Comparison of ENCODE assay signal across 13 cellular contexts in the genomic region with DNA sequence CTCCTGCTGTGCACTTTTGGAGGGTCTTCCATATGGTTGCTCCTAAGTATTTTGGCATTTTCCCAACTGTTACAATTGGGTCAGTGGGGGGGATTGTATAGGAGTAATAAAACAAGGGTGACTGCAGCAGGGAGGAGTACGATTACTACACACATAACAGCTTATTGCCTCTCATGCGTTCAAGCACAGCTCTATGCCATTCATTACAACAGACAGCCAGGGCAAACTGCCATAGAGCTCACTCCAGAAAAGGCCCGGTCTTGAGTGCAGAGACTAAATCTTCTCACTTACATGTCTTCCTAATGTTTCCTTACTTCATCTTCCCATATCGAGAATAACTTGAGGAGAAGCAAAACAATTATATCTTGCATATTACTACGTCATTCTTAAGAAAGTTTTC. TPM values are rescaled to one million over a fixed set of nuclear protein-coding genes. Genes with fewer than 3 reads are reported as not detected.
DNase-seq lines count a peak whose midpoint lies in the region; ATAC-seq, FAIRE-seq and TF ChIP-seq lines count a peak whose summit lies in the region.
"Had no signal": no experiment of that assay in that cellular context is flagged by ENCODE, and none has a peak within 500 bp of the region (broad histone marks: within the 10 kb centered on the region; RNA-seq: fewer than 3 reads in every experiment).

No MANE protein-coding gene starts in this region.

- H3K27me3 Mint-ChIP-seq in activated B cell treated with CpG ODN at 0.5 μM for 24 hours = peaks cover 7% of the 10 kb centered on the region

- TF ChIP-seq CTCF in A549 (IDR thresholded peaks at IDR 0.05) (no peak), activated B cell treated with CpG ODN at 0.5 μM for 24 hours (IDR thresholded peaks at IDR 0.05) (no peak)

- no peak for TF ChIP-seq EP300 in A549 (IDR thresholded peaks at IDR 0.05)

- H3K27ac Mint-ChIP-seq in activated B cell treated with CpG ODN at 0.5 μM for 24 hours = no peak overlapping the region

- POLR2A ChIA-PET in A549 (lab: Yijun Ruan, JAX) = no interaction called here
- POLR2A ChIA-PET in activated B cell treated with CpG ODN at 0.5 μM for 24 hours (lab: Charles Lee) = no interaction called here

- in situ Hi-C loops in G401 (cut with HindIII; ENCODE audit: low sequenced_read_pairs) = no loop called here

- H3K4me1 ChIP-seq in A549 = peaks cover 23% of the 10 kb centered on the region

- FAIRE-seq in A549 (lab: Jason Lieb, UNC) (no peak), GM19239 (lab: Jason Lieb, UNC) (no peak)

- no peaks in the 10 kb centered on the region for H3K9me3 ChIP-seq in A549
- H3K9me3 ChIP-seq: HAP-1 had no signal

- H3K4me2 ChIP-seq in A549 = peak overlapping the region; percentile 75

- no peak for TF ChIP-seq RAD21 in A549 (conservative IDR thresholded peaks at IDR 0.05 in 1 of 2, IDR thresholded peaks at IDR 0.05 in 1 of 2)

- no peak overlapping the region for H3K27ac ChIP-seq in A549

- WGBS in A549 (ENCODE audit: missing lambda C conversion rate) = 70% methylated on average over 5 of the region's 5 CpGs

- H3K4me3 ChIP-seq in A549 = no peak overlapping the region

- intact Hi-C loops in activated B cell treated with CpG ODN at 0.5 μM for 24 hours (cut with micrococcal nuclease) = loop anchor here (2.0 kb wide), 1 partner anchor 47 kb away; no protein-coding TSS in a partner anchor

- H3K9me3 Mint-ChIP-seq in activated B cell treated with CpG ODN at 0.5 μM for 24 hours = peaks cover 2% of the 10 kb centered on the region

- peaks cover 38% of the 10 kb centered on the region for H3K4me1 Mint-ChIP-seq in activated B cell treated with CpG ODN at 0.5 μM for 24 hours

- TF ChIP-seq POLR2A in A549 (IDR thresholded peaks at IDR 0.05; ENCODE audit: low read length) = no peak

- ATAC-seq in A549 (no peak), activated B cell treated with CpG ODN at 0.5 μM for 24 hours (ENCODE audit: low read depth) (no peak), left lobe of liver (no peak), HG03521 (IDR thresholded peaks at IDR 0.05; ENCODE audit: unreplicated experiment) (no peak), HG03280 (IDR thresholded peaks at IDR 0.05; ENCODE audit: unreplicated experiment) (no peak)

- peaks cover 14% of the 10 kb centered on the region for H3K36me3 Mint-ChIP-seq in activated B cell treated with CpG ODN at 0.5 μM for 24 hours (ENCODE audit: low read depth)

- H3K4me3 Mint-ChIP-seq in activated B cell treated with CpG ODN at 0.5 μM for 24 hours = peak overlapping the region; percentile 46

- CTCF ChIA-PET in A549 (lab: Yijun Ruan, JAX) = interaction anchor here (1.0 to 1.7 kb wide), 3 partner anchors 13 to 523 kb away, joined by 3 to 10 read pairs (median 9); no protein-coding TSS in a partner anchor
- CTCF ChIA-PET in activated B cell treated with CpG ODN at 0.5 μM for 24 hours (lab: Charles Lee) = no interaction called here

- no peak for DNase-seq in A549 (ENCODE audit: low read depth in 1 of 2, low spot score in 1 of 2)
- peak; percentile 50 for DNase-seq in G401 (ENCODE audit: low spot score)
- no peak for DNase-seq in activated B cell treated with CpG ODN at 0.5 μM for 24 hours
- DNase-seq in left lobe of liver (ENCODE audit: low spot score) = peak; percentile 44
- no peak for DNase-seq in GM19239 (ENCODE audit: insufficient read length, low spot score)
- DNase-seq in dermis blood vessel endothelial cell = no peak
- DNase-seq: activated gamma-delta T cell treated with Interleukin-2 at 50 U/mL for 16 hours, Calu3, kidney glomerular epithelial cell, NCI-H2227 treated with DMSO at 0.1 percent for 48 hours had no signal

TF ChIP-seq in A549, 52 proteins besides CTCF, POLR2A, EP300 and RAD21:
- TF ChIP-seq POLR2AphosphoS2 (conservative IDR thresholded peaks at IDR 0.05; ENCODE audit: low read length) (no peak), REST (IDR thresholded peaks at IDR 0.05) (no peak), USF2 (IDR thresholded peaks at IDR 0.05) (no peak), SMC3 (IDR thresholded peaks at IDR 0.05) (no peak), CEBPB (IDR thresholded peaks at IDR 0.05) (no peak), HEYL (CRISPR knock-in tag; IDR thresholded peaks at IDR 0.05) (no peak), CHD4 (IDR thresholded peaks at IDR 0.05; ENCODE audit: borderline replicate concordance) (no peak), CBX8 (IDR thresholded peaks at IDR 0.05) (no peak), HOXB13 (CRISPR knock-in tag; IDR thresholded peaks at IDR 0.05; ENCODE audit: low read depth) (no peak), CBX2 (IDR thresholded peaks at IDR 0.05; ENCODE audit: borderline replicate concordance, low read depth) (no peak), NR3C1 (IDR thresholded peaks at IDR 0.05) (no peak), ZFP36 (IDR thresholded peaks at IDR 0.05; ENCODE audit: borderline replicate concordance, partially characterized antibody) (no peak), MAZ (IDR thresholded peaks at IDR 0.05; ENCODE audit: borderline replicate concordance, low read depth, low read length) (no peak)
TF ChIP-seq in A549: peak in this region for 0.

RNA-seq across cellular contexts. Expression of gene CHMP2B, which starts 1.4 kb away (rescaled TPM):
- polyA plus RNA-seq in A549 (2011; rRNA removed) (51.4 and 85.8 TPM in 2 replicates), A549 (2017; fragmentation: RNase III; extraction: RNeasy Plus Mini Kit Qiagen cat#74134 plus additional on column Dnase treatment) (50.9 to 57.2 TPM (median 56.9 TPM) in 3 replicates)
- 20.5 and 25.0 TPM in 2 replicates for polyA plus RNA-seq in A549 (2012; cell fraction: cytosol; rRNA removed)
- 15.2 and 17.6 TPM in 2 replicates for polyA plus RNA-seq in A549 (2012; cell fraction: nucleus; rRNA removed)
- polyA minus RNA-seq in A549 (2011; rRNA and poly(A)+ RNA removed) = 9.2 and 9.5 TPM in 2 replicates
- 37.3 and 51.5 TPM in 2 replicates for total RNA-seq in G401 (2014; rRNA removed; shearing (Covaris generic))
- total RNA-seq in activated B cell treated with CpG ODN at 0.5 μM for 24 hours (21.7 and 26.8 TPM in 2 replicates), left lobe of liver (18.1 TPM), dermis blood vessel endothelial cell (18.5 and 23.5 TPM in 2 replicates)

RNA-seq across cellular contexts. Expression of gene POU1F1, which starts 50.7 kb away (rescaled TPM):
- polyA plus RNA-seq in A549 (2011; rRNA removed) (0.17 and 0.59 TPM in 2 replicates), A549 (2017; fragmentation: RNase III; extraction: RNeasy Plus Mini Kit Qiagen cat#74134 plus additional on column Dnase treatment) (not detected in 3 replicates)
- polyA plus RNA-seq in A549 (2012; cell fraction: cytosol; rRNA removed) = not detected in 2 replicates
- not detected in 2 replicates for polyA plus RNA-seq in A549 (2012; cell fraction: nucleus; rRNA removed)
- not detected in 2 replicates for polyA minus RNA-seq in A549 (2011; rRNA and poly(A)+ RNA removed)
- total RNA-seq in G401 (2014; rRNA removed; shearing (Covaris generic)) = not detected in 2 replicates
- total RNA-seq in activated B cell treated with CpG ODN at 0.5 μM for 24 hours (not detected in 2 replicates), left lobe of liver (not detected), dermis blood vessel endothelial cell (not detected in 2 replicates)
- total RNA-seq: Calu3 had no signal

Comparison
In these comparisons a context has a peak if more than half of its experiments do, and no peak if none do; other contexts are left out.
1. DNase-seq: peak in G401 (single experiment) and left lobe of liver (single experiment); none in A549 (0 of 2), activated B cell treated with CpG ODN at 0.5 μM for 24 hours (single experiment), GM19239 (single experiment) and dermis blood vessel endothelial cell (single experiment).